ENCODE assay signal across 9 cellular contexts in the genomic region with DNA sequence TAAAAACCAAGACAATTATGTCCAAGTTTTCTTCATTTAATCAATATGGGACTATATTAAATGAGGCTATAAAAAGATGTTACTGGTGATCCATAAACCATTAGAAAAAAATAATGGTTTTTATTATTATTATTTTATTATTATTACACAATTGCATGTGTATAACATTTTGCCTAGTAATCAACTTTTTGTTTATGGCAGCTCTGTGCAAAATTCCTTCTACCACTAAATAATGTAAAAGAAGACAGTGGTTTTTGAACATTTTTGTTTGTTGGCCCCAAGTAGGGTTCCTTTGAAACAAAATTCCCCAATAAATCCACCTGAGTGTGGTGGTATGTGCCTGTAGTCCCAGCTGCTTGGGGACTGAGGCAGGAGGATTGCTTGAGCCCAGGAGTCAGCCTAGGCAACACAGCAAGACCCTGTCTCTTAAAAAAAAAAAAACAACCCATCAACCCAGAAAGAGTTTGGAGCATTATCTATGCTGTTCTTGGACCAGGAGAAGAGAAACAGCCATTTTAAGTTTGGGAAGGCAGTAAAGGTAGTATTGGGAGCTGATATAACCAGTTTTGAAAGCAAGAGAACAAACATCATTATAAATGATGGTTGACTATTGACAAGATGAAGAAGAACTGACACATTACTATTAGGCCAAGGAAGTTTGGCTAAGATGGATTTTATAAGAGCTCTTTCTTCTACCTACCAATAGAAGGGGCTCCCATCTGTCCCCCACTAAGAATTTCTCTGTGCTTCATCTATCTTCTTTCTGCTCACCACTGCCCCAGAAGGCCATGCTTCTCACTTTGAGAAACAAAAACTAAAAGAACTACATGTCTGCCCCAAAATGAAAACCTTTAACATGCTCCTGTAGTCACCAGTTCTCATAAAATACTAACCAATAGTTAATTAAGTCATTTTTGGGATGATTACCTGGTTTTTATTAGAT. TPM values are rescaled to one million over a fixed set of nuclear protein-coding genes. Genes with fewer than 3 reads are reported as not detected.
A peak's percentile ranks its signal among the peaks of the same experiment; 100 is the strongest.
DNase-seq lines count a peak whose midpoint lies in the region; ATAC-seq, FAIRE-seq and TF ChIP-seq lines count a peak whose summit lies in the region.
"Had no signal": no experiment of that assay in that cellular context is flagged by ENCODE, and none has a peak within 500 bp of the region (broad histone marks: within the 10 kb centered on the region; RNA-seq: fewer than 3 reads in every experiment).

No MANE protein-coding gene starts in this region.

- RAD21 ChIA-PET in GM12878 (lab: Charles Lee; ENCODE audit: unreplicated experiment): interaction anchor here (0.6 to 7.6 kb wide), 21 partner anchors 15 to 711 kb away, joined by 3 to 164 read pairs (median 5); a partner anchor contains a TSS

- no peak for TF ChIP-seq EP300 in GM12878 (IDR thresholded peaks at IDR 0.05; ENCODE audit: borderline replicate concordance in 1 of 2, control insufficient read depth in 1 of 2, low read depth in 2 of 2, low read length in 2 of 2)

- H3K36me3 ChIP-seq in breast epithelium (no peaks in the 10 kb centered on the region), KOPT-K1 (ENCODE audit: insufficient read depth, low read length) (no peaks in the 10 kb centered on the region), GM12878 (ENCODE audit: control insufficient read depth in 2 of 2, insufficient read depth in 2 of 2, low read length in 1 of 2) (no peaks in the 10 kb centered on the region; a peak in 1 of 4 replicates)

- H3K9me3 ChIP-seq in breast epithelium (no peaks in the 10 kb centered on the region), KOPT-K1 (ENCODE audit: insufficient read depth, low read length, poor library complexity, severe bottlenecking) (no peaks in the 10 kb centered on the region), GM12878 (replicated peaks; ENCODE audit: control insufficient read depth, insufficient read depth, low read length) (no peaks in the 10 kb centered on the region)

- H3K36me3 Mint-ChIP-seq in MCF 10A (ENCODE audit: insufficient read depth, unreplicated experiment): no peaks in the 10 kb centered on the region

- SMC1A ChIA-PET in GM12878 (lab: Charles Lee; ENCODE audit: uncharacterized antibody, unreplicated experiment): interaction anchor here (0.8 to 8.6 kb wide), 23 partner anchors 12 to 272 kb away, joined by 3 to 163 read pairs (median 5); no protein-coding TSS in a partner anchor

- H3K4me1 ChIP-seq in breast epithelium (no peaks in the 10 kb centered on the region), GM12878 (ENCODE audit: control insufficient read depth, insufficient read depth, low read length) (peaks cover 22% of the 10 kb centered on the region)

- BruUV-seq in MCF 10A (replicated peaks; lab: Mats Ljungman, UMichigan) (no TSS peak), GM12878 (replicated peaks; lab: Mats Ljungman, UMichigan) (no TSS peak)

- in situ Hi-C loops in GM12878 (cut with MboI): loop anchor here (10.0 to 25.0 kb wide), 2 partner anchors 268 to 595 kb away; no protein-coding TSS in a partner anchor

- H3K27ac ChIP-seq in breast epithelium (no peak overlapping the region), KOPT-K1 (ENCODE audit: low read depth, low read length, poor library complexity, severe bottlenecking) (peak overlapping the region; percentile 63), GM12878 (ENCODE audit: control insufficient read depth, insufficient read depth) (peak overlapping the region; percentile 88)

- H3K79me2 ChIP-seq in GM12878 (ENCODE audit: control insufficient read depth, insufficient read depth, low read length): peaks cover 55% of the 10 kb centered on the region

- FAIRE-seq in GM12878 (lab: Jason Lieb, UNC): peak; percentile 56
- no peak for FAIRE-seq in frontal cortex (lab: Jason Lieb, UNC)

- H2AFZ ChIP-seq in GM12878 (ENCODE audit: control insufficient read depth, low read depth, low read length): peak overlapping the region; percentile 66

- H3K4me3 ChIP-seq in breast epithelium (no peak overlapping the region), GM12878 (peak overlapping the region; percentile 79)

- no peaks in the 10 kb centered on the region for H4K20me1 ChIP-seq in GM12878 (ENCODE audit: control insufficient read depth, insufficient read depth)

- H3K4me1 Mint-ChIP-seq in MCF 10A (ENCODE audit: insufficient read depth, unreplicated experiment): peaks cover 5% of the 10 kb centered on the region

- no peak for DNase-seq in MCF 10A (ENCODE audit: unreplicated experiment)
- DNase-seq in breast epithelium (ENCODE audit: low spot score in 2 of 2): no peak
- DNase-seq in GM12878 (ENCODE audit: low read depth, low spot score): peak; percentile 40
- no peak for DNase-seq in frontal cortex (ENCODE audit: low spot score in 2 of 2)
- DNase-seq in cortex of kidney (lab: John Stamatoyannopoulos, UW): no peak
- DNase-seq in NCI-H2227 treated with DMSO at 0.1 percent for 48 hours (lab: John Stamatoyannopoulos, UW): no peak
- DNase-seq: substantia nigra had no signal

- POLR2A ChIA-PET in MCF 10A (lab: Yijun Ruan, JAX) (interaction anchor here (0.6 to 4.4 kb wide), 5 partner anchors 14 to 376 kb away, joined by 3 to 51 read pairs (median 4); a partner anchor contains a TSS), GM12878 (lab: Charles Lee) (interaction anchor here (0.6 to 7.7 kb wide), 13 partner anchors 14 to 429 kb away, joined by 3 to 131 read pairs (median 3); a partner anchor contains a TSS)

- H3K27me3 ChIP-seq in breast epithelium (no peaks in the 10 kb centered on the region), GM12878 (replicated peaks in 1 of 2; ENCODE audit: control insufficient read depth in 2 of 2, insufficient read depth in 2 of 2, low read length in 1 of 2) (no peaks in the 10 kb centered on the region)

- no peak for TF ChIP-seq POLR2A in breast epithelium (IDR thresholded peaks at IDR 0.05)
- TF ChIP-seq POLR2A in GM12878 (IDR thresholded peaks at IDR 0.05; ENCODE audit: low read depth, low read length): no peak

- no peaks in the 10 kb centered on the region for H3K9me3 Mint-ChIP-seq in MCF 10A (ENCODE audit: unreplicated experiment)

- peak overlapping the region; percentile 68 for H3K9ac ChIP-seq in GM12878 (ENCODE audit: control insufficient read depth, insufficient read depth, low read length)

- H3K27ac Mint-ChIP-seq in MCF 10A (ENCODE audit: low read depth, unreplicated experiment): peak overlapping the region; percentile 87

- TF ChIP-seq CTCF in MCF 10A (IDR thresholded peaks at IDR 0.05; ENCODE audit: unreplicated experiment) (no peak), breast epithelium (IDR thresholded peaks at IDR 0.05) (no peak), GM12878 (IDR thresholded peaks at IDR 0.05 in 2 of 3, conservative IDR thresholded peaks at IDR 0.05 in 1 of 3; ENCODE audit: control insufficient read depth in 2 of 3, extremely low read depth in 1 of 3, insufficient read depth in 1 of 3, low read depth in 3 of 3, low read length in 3 of 3) (peak in 2 of 3 experiments; percentile 2 to 13; a peak in 2 of 6 replicates)

- intact Hi-C loops in MCF 10A (cut with micrococcal nuclease) (no loop called here), breast epithelium (cut with DNase I; ENCODE audit: low total_unique reads) (no loop called here), GM12878 (cut with micrococcal nuclease; ENCODE audit: unreplicated experiment) (loop anchor here (2.0 to 5.0 kb wide), 5 partner anchors 15 to 268 kb away; no protein-coding TSS in a partner anchor)

- peak overlapping the region; percentile 91 for H3K4me2 ChIP-seq in GM12878 (ENCODE audit: control insufficient read depth, insufficient read depth)

- peak overlapping the region; percentile 26 for H3K4me3 Mint-ChIP-seq in MCF 10A (ENCODE audit: unreplicated experiment)

- H3K27me3 Mint-ChIP-seq in MCF 10A (ENCODE audit: insufficient read depth, unreplicated experiment): no peaks in the 10 kb centered on the region

- ATAC-seq in GM12878 (peak; percentile 60), GM19397 (IDR thresholded peaks at IDR 0.05; ENCODE audit: unreplicated experiment) (no peak)

- CTCF ChIA-PET in MCF 10A (lab: Yijun Ruan, JAX) (interaction anchor here (0.5 to 0.7 kb wide), 2 partner anchors 15 to 150 kb away, joined by 3 to 5 read pairs; no protein-coding TSS in a partner anchor), GM12878 (lab: Yijun Ruan, JAX) (interaction anchor here (0.6 to 8.3 kb wide), 19 partner anchors 14 to 983 kb away, joined by 3 to 90 read pairs (median 4); a partner anchor contains a TSS)

- TF ChIP-seq RAD21 in GM12878 (IDR thresholded peaks at IDR 0.05; ENCODE audit: insufficient read depth, low read depth, low read length): 0 out of 2 replicates have a peak, but pooled peaks have one; percentile 23

RNA-seq across cellular contexts. Expression of a gene that starts 2.2 kb away (rescaled TPM):
- total RNA-seq in MCF 10A (2022) (5.3 and 7.0 TPM in 2 replicates), breast epithelium (1 to 10 TPM in 2 of 3 donors, under 1 TPM in 1; 0.32 to 7.5 (median 1.0) TPM), GM12878 (2014; rRNA removed) (28.1 and 30.8 TPM in 2 replicates), GM12878 (2014; rRNA removed; fragmentation: Illumina TruSeq; extraction: Trizol) (43.3 and 46.2 TPM in 2 replicates), GM12878 (2021) (18.4 and 20.8 TPM in 2 replicates), frontal cortex (0.41 TPM)
- total RNA-seq in GM12878 (2013; cell fraction: nucleolus; rRNA removed): 68.8 and 85.3 TPM in 2 replicates
- polyA plus RNA-seq in GM12878 (2011; ENCODE audit: low read depth): 17.0 TPM
- polyA plus RNA-seq in GM12878 (2011; rRNA removed) (44.0 and 82.4 TPM in 2 replicates), GM12878 (2014; fragmentation: Illumina TruSeq; extraction: Trizol) (48.3 and 67.7 TPM in 2 replicates), GM12878 (2014; fragmentation: Nextera tagmentation; extraction: Ambion mirVana) (10 to 100 TPM; 35.0 to 36.2 TPM), GM12878 (2014; rRNA removed) (20.5 and 30.4 TPM in 2 replicates), GM12878 (2016; fragmentation: Nextera tagmentation; extraction: Ambion mirVana) (10 to 100 TPM; 22.4 to 27.2 TPM)
- 16.1 and 17.1 TPM in 2 replicates for polyA plus RNA-seq in GM12878 (2011; cell fraction: cytosol; rRNA removed)
- 11.4 and 12.4 TPM in 2 replicates for polyA plus RNA-seq in GM12878 (2011; cell fraction: nucleus; rRNA removed)
- polyA plus RNA-seq in GM12878 (2012): 35.0 and 43.1 TPM in 2 replicates
- polyA minus RNA-seq in GM12878 (2011; rRNA and poly(A)+ RNA removed): 13.0 and 25.5 TPM in 2 replicates
- 5.9 and 11.6 TPM in 2 replicates for polyA minus RNA-seq in GM12878 (2011; cell fraction: cytosol; rRNA and poly(A)+ RNA removed)
- 10.0 and 11.0 TPM in 2 replicates for polyA minus RNA-seq in GM12878 (2011; cell fraction: nucleus; rRNA and poly(A)+ RNA removed)

RNA-seq across cellular contexts. Expression of a gene that starts 32.0 kb away (rescaled TPM):
- total RNA-seq in MCF 10A (2022): 59.2 and 67.7 TPM in 2 replicates
- total RNA-seq in breast epithelium: 10 to 100 TPM; 23.0 to 54.9 (median 54.7) TPM
- 37.6 and 40.5 TPM in 2 replicates for total RNA-seq in GM12878 (2013; cell fraction: nucleolus; rRNA removed)
- 11.7 and 14.2 TPM in 2 replicates for total RNA-seq in GM12878 (2014; rRNA removed)
- total RNA-seq in GM12878 (2014; rRNA removed; fragmentation: Illumina TruSeq; extraction: Trizol): 19.5 and 21.6 TPM in 2 replicates
- total RNA-seq in GM12878 (2021): 16.9 and 19.7 TPM in 2 replicates
- 7.5 TPM for polyA plus RNA-seq in GM12878 (2011; ENCODE audit: low read depth)
- polyA plus RNA-seq in GM12878 (2011; rRNA removed): 27.3 and 31.3 TPM in 2 replicates
- polyA plus RNA-seq in GM12878 (2011; cell fraction: cytosol; rRNA removed): 14.5 and 17.8 TPM in 2 replicates
- polyA plus RNA-seq in GM12878 (2011; cell fraction: nucleus; rRNA removed): 15.9 and 21.8 TPM in 2 replicates
- polyA plus RNA-seq in GM12878 (2012): 9.0 and 10.2 TPM in 2 replicates
- polyA plus RNA-seq in GM12878 (2014; fragmentation: Illumina TruSeq; extraction: Trizol): 15.7 and 20.2 TPM in 2 replicates
- polyA plus RNA-seq in GM12878 (2014; fragmentation: Nextera tagmentation; extraction: Ambion mirVana): 1 to 10 TPM; 4.7 to 7.4 TPM
- 12.1 and 13.5 TPM in 2 replicates for polyA plus RNA-seq in GM12878 (2014; rRNA removed)
- polyA plus RNA-seq in GM12878 (2016; fragmentation: Nextera tagmentation; extraction: Ambion mirVana): 10 to 100 TPM in 1 of 2 experiments, 1 to 10 TPM in 1; 9.8 to 10.6 TPM
- 32.2 and 62.2 TPM in 2 replicates for polyA minus RNA-seq in GM12878 (2011; rRNA and poly(A)+ RNA removed)
- polyA minus RNA-seq in GM12878 (2011; cell fraction: cytosol; rRNA and poly(A)+ RNA removed): 12.7 and 13.5 TPM in 2 replicates
- polyA minus RNA-seq in GM12878 (2011; cell fraction: nucleus; rRNA and poly(A)+ RNA removed): 14.0 and 24.4 TPM in 2 replicates
- total RNA-seq in frontal cortex: 57.1 TPM

Comparison
In these comparisons a context has a peak if more than half of its experiments do, and no peak if none do; other contexts are left out.
1. CTCF ChIP-seq: peak in GM12878 (2 of 3); none in MCF 10A (single experiment) and breast epithelium (0 of 3).
2. H3K27ac ChIP-seq: peak in KOPT-K1 (single experiment) and GM12878 (single experiment); none in breast epithelium (0 of 2).